In the genomic region with DNA sequence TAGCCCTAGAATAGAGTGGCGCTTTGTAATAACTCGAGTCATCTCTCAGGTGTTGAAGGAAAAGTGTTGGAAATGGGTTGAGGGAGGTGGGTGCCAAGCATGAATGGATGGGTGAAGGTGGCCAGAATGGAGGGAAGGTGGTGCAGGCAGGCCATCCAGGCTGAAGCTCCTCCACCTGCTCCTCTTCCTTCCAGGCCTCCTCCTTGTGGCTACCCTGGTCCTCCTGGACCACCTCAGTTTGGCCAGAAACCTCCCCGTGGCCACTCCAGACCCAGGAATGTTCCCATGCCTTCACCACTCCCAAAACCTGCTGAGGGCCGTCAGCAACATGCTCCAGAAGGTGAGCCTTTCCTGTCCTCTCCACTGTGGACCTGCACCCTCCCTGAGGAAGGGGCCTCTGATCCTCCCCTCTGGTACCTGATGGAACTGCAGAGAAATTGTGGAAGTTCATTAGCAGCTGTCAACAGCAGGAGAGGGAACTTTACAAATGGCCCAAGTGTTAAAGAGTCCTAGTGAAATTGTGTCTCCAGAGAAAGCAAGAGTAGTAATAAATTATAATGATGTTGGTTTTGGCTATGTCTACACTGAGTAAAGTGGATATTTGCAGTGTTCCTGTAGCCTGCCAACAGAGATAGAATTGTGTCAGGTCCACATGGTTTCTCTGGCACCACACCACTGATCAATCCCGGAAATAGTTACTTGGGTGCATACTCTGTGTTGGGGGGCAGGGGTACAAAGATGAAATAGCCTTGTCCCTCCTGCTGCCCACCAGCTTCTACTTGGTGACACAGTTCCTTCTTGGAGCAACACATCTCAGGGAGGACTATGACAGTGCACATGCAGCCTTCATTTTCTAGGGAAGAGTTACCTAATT, we compare ENCODE assay signal across 11 cellular contexts. TPM values are rescaled to one million over a fixed set of nuclear protein-coding genes. Genes with fewer than 3 reads are reported as not detected.
DNase-seq lines count a peak whose midpoint lies in the region; ATAC-seq, FAIRE-seq and TF ChIP-seq lines count a peak whose summit lies in the region.
"Had no signal": no experiment of that assay in that cellular context is flagged by ENCODE, and none has a peak within 500 bp of the region (broad histone marks: within the 10 kb centered on the region; RNA-seq: fewer than 3 reads in every experiment).

No MANE protein-coding gene starts in this region.

- H3K9me3 Mint-ChIP-seq in activated CD8-positive, alpha-beta memory T cell treated with anti-CD3 and anti-CD28 coated beads, Interleukin-2, amount 10 ng/mL, durations not matched to agents 7 days and 5 days (ENCODE audit: low read depth): no peaks in the 10 kb centered on the region

- no peak overlapping the region for H2AFZ ChIP-seq in H1 (ENCODE audit: low read length)

- H2AK5ac ChIP-seq in H1 (ENCODE audit: low read depth, low read length): no peak overlapping the region

- H3K23me2 ChIP-seq in H1 (ENCODE audit: low read depth, low read length): peaks cover 4% of the 10 kb centered on the region; the same call in 1 of the 2 replicates

- H4K20me1 ChIP-seq in H1 (replicated peaks in 1 of 2; ENCODE audit: control insufficient read depth in 1 of 2, insufficient read depth in 2 of 2, low read length in 2 of 2): no peaks in the 10 kb centered on the region

- H2BK12ac ChIP-seq in H1 (ENCODE audit: low read depth, low read length): no peak overlapping the region

- H2BK120ac ChIP-seq in H1 (replicated peaks; ENCODE audit: low read depth, low read length): no peak overlapping the region

- no peak for FAIRE-seq in H1 (lab: Jason Lieb, UNC)

- no peak overlapping the region for H4K5ac ChIP-seq in H1 (ENCODE audit: insufficient read length, low read depth, low read length)

- no peak overlapping the region for H3K14ac ChIP-seq in H1 (ENCODE audit: insufficient read length)

- CTCF ChIA-PET in activated CD8-positive, alpha-beta memory T cell treated with anti-CD3 and anti-CD28 coated beads, Interleukin-2, amount 10 ng/mL, durations not matched to agents 7 days and 5 days (lab: Charles Lee): interaction anchor here (1.1 to 7.9 kb wide), 6 partner anchors 14 to 353 kb away, joined by 3 to 128 read pairs (median 10); no protein-coding TSS in a partner anchor
- CTCF ChIA-PET in H1 (lab: Charles Lee; ENCODE audit: partially characterized antibody): interaction anchor here (0.5 to 13.1 kb wide), 18 partner anchors 8 to 725 kb away, joined by 3 to 277 read pairs (median 4); no protein-coding TSS in a partner anchor

- H3K9me3 ChIP-seq in H1 (ENCODE audit: insufficient read depth in 2 of 2, low read depth in 1 of 2, low read length in 1 of 2): peaks cover 4 to 7% of the 10 kb centered on the region in 2 experiments; a peak in 1 of 4 replicates

- H3K18ac ChIP-seq in H1 (ENCODE audit: extremely low read depth, low read length): no peak overlapping the region

- H3K4me1 Mint-ChIP-seq in activated CD8-positive, alpha-beta memory T cell treated with anti-CD3 and anti-CD28 coated beads, Interleukin-2, amount 10 ng/mL, durations not matched to agents 7 days and 5 days: peaks cover 19% of the 10 kb centered on the region

- peak overlapping the region; percentile 45 for H4K91ac ChIP-seq in H1 (replicated peaks; ENCODE audit: insufficient read length, low read length)

- H3K79me1 ChIP-seq in H1 (ENCODE audit: low read depth, low read length): no peaks in the 10 kb centered on the region

- no peak overlapping the region for H3K56ac ChIP-seq in H1 (replicated peaks; ENCODE audit: insufficient read length, low read depth, low read length)

- TF ChIP-seq EP300 in H1 (IDR thresholded peaks at IDR 0.05; ENCODE audit: borderline replicate concordance in 1 of 2, low read depth in 2 of 2, low read length in 2 of 2): no peak

- H3K4me3 Mint-ChIP-seq in activated CD8-positive, alpha-beta memory T cell treated with anti-CD3 and anti-CD28 coated beads, Interleukin-2, amount 10 ng/mL, durations not matched to agents 7 days and 5 days: peak overlapping the region; percentile 76

- DNase-seq in activated CD8-positive, alpha-beta memory T cell treated with anti-CD3 and anti-CD28 coated beads, Interleukin-2, amount 10 ng/mL, durations not matched to agents 7 days and 5 days: no peak
- no peak for DNase-seq in activated CD8-positive, alpha-beta memory T cell treated with anti-CD3 and anti-CD28 coated beads, Interleukin-2, amount 50 U/mL, for 48 hours
- DNase-seq in LNCaP clone FGC (ENCODE audit: low read depth) (peak; percentile 31), H1 (ENCODE audit: low read depth in 1 of 2, low spot score in 2 of 2) (no peak), retinal pigment epithelial cell (ENCODE audit: low read depth) (no peak)
- DNase-seq in stimulated activated CD4-positive, alpha-beta T cell treated with anti-CD3 and anti-CD28 coated beads, Interleukin-15, amount 100 ng/mL, for 24 hours: no peak
- DNase-seq: activated CD8-positive, alpha-beta memory T cell treated with anti-CD3 and anti-CD28 coated beads for 24 hours; NCI-H1694 treated with DMSO at 0.1 percent for 48 hours had no signal

- no peak for TF ChIP-seq POLR2A in H1 (IDR thresholded peaks at IDR 0.05; ENCODE audit: control extremely low read depth in 1 of 2, low read depth in 2 of 2, low read length in 2 of 2)

- H3K36me3 ChIP-seq in H1 (ENCODE audit: control insufficient read depth in 2 of 4, insufficient read depth in 4 of 4, low read length in 3 of 4): no peaks in the 10 kb centered on the region; a peak in 1 of 8 replicates

- no peak overlapping the region for H3K4me2 ChIP-seq in H1 (ENCODE audit: insufficient read depth in 1 of 2, low read depth in 2 of 2, low read length in 2 of 2)

- no peak overlapping the region for H3K27ac ChIP-seq in H1 (ENCODE audit: low read depth, low read length)
- H3K27ac ChIP-seq: C4-2B had no signal

- 94% methylated on average over 5 of the region's 5 CpGs; no CpG with 5 or more reads in 1 of the 2 experiments for WGBS in H1 (ENCODE audit: extremely low coverage in 1 of 2, insufficient coverage in 1 of 2, insufficient read length in 1 of 2, insufficient replicate concordance in 2 of 2, low coverage in 1 of 2, low lambda C conversion rate in 2 of 2, missing lambda C conversion rate in 1 of 2), 2 experiments

- TF ChIP-seq CTCF in LNCaP clone FGC (IDR thresholded peaks at IDR 0.05; ENCODE audit: control insufficient read depth, extremely low read depth, insufficient read depth) (no peak), H1 (IDR thresholded peaks at IDR 0.05; ENCODE audit: control extremely low read depth in 1 of 3, insufficient read depth in 1 of 3, low read depth in 1 of 3, low read length in 3 of 3) (peak in 2 of 3 experiments; percentile 4 to 31; a peak in 2 of 4 replicates), retinal pigment epithelial cell (conservative IDR thresholded peaks at IDR 0.05; ENCODE audit: low read depth, low read length) (peak; percentile 14)

- TF ChIP-seq RAD21 in H1 (IDR thresholded peaks at IDR 0.05 in 1 of 2, conservative IDR thresholded peaks at IDR 0.05 in 1 of 2; ENCODE audit: low read depth in 2 of 2, low read length in 2 of 2): no peak

- no peak overlapping the region for H2BK5ac ChIP-seq in H1 (ENCODE audit: low read depth, low read length)

- no peak overlapping the region for H2BK20ac ChIP-seq in H1 (ENCODE audit: low read length)

- no peak overlapping the region for H4K8ac ChIP-seq in H1 (ENCODE audit: extremely low read depth, insufficient read depth, low read length)

- POLR2A ChIA-PET in H1 (lab: Charles Lee; ENCODE audit: partially characterized antibody): no interaction called here

- peaks cover 0 to 10% (median 2%) of the 10 kb centered on the region in 4 experiments for H3K4me1 ChIP-seq in H1 (replicated peaks in 1 of 4; ENCODE audit: control insufficient read depth in 3 of 4, insufficient read depth in 4 of 4, low read length in 3 of 4)

- no peak overlapping the region for H3K4ac ChIP-seq in H1 (replicated peaks; ENCODE audit: insufficient read length, low read depth, low read length)

- H3K27me3 Mint-ChIP-seq in activated CD8-positive, alpha-beta memory T cell treated with anti-CD3 and anti-CD28 coated beads, Interleukin-2, amount 10 ng/mL, durations not matched to agents 7 days and 5 days: peaks cover 2% of the 10 kb centered on the region

- H3K27ac Mint-ChIP-seq in activated CD8-positive, alpha-beta memory T cell treated with anti-CD3 and anti-CD28 coated beads, Interleukin-2, amount 10 ng/mL, durations not matched to agents 7 days and 5 days: no peak overlapping the region

- H3K27me3 ChIP-seq in H1 (replicated peaks in 1 of 4; ENCODE audit: control insufficient read depth in 3 of 4, extremely low read depth in 1 of 4, insufficient read depth in 3 of 4, low read length in 3 of 4): peaks cover 0 to 3% (median 2%) of the 10 kb centered on the region in 4 experiments; a peak in 3 of 7 replicates

- H3K79me2 ChIP-seq in H1 (ENCODE audit: control insufficient read depth in 1 of 2, insufficient read depth in 2 of 2, low read length in 2 of 2): no peaks in the 10 kb centered on the region

- H3K4me3 ChIP-seq in LNCaP clone FGC (ENCODE audit: low read depth, low read length) (no peak overlapping the region), H1 (ENCODE audit: extremely low read depth in 1 of 4, insufficient read depth in 2 of 4, low read depth in 3 of 4, low read length in 4 of 4) (no peak overlapping the region), retinal pigment epithelial cell (ENCODE audit: low read length) (no peak overlapping the region)

- H2BK15ac ChIP-seq in H1 (ENCODE audit: low read length): no peak overlapping the region

- ATAC-seq in activated CD8-positive, alpha-beta memory T cell treated with anti-CD3 and anti-CD28 coated beads, Interleukin-2, amount 10 ng/mL, durations not matched to agents 7 days and 5 days: no peak
- ATAC-seq in GM18870 (IDR thresholded peaks at IDR 0.05; ENCODE audit: unreplicated experiment): no peak
- ATAC-seq in HG02970 (IDR thresholded peaks at IDR 0.05; ENCODE audit: low FRiP score, unreplicated experiment): no peak

- no peak overlapping the region for H3K23ac ChIP-seq in H1 (ENCODE audit: insufficient read length)

- no peak overlapping the region for H3K9ac ChIP-seq in H1 (replicated peaks in 1 of 4; ENCODE audit: extremely low read depth in 1 of 4, low read depth in 3 of 4, low read length in 3 of 4)

- peaks cover 11% of the 10 kb centered on the region for H3K36me3 Mint-ChIP-seq in activated CD8-positive, alpha-beta memory T cell treated with anti-CD3 and anti-CD28 coated beads, Interleukin-2, amount 10 ng/mL, durations not matched to agents 7 days and 5 days

RNA-seq across cellular contexts. Expression of a gene that starts 1.6 kb away (rescaled TPM):
- total RNA-seq in activated CD8-positive, alpha-beta memory T cell treated with anti-CD3 and anti-CD28 coated beads, Interleukin-2, amount 10 ng/mL, durations not matched to agents 7 days and 5 days: 1 to 10 TPM in 1 of 2 experiments, under 1 TPM in 1; 0.63 to 1.4 TPM
- 0.41 and 0.82 TPM in 2 replicates for total RNA-seq in H1 (2021; fragmentation: NEBNext Ultra II Directional; extraction: Animal tissue kit (Norgen Biotek cat#: 25700))
- polyA plus RNA-seq in H1 (2011; rRNA removed): 0.66 and 0.92 TPM in 2 replicates
- 0.45 TPM for polyA plus RNA-seq in H1 (2011; cell fraction: cytosol; rRNA removed)
- 1.9 TPM for polyA plus RNA-seq in H1 (2011; cell fraction: nucleus; rRNA removed)
- 0.29 to 1.0 TPM (median 0.51 TPM) in 4 replicates for polyA plus RNA-seq in H1 (2012, experiment 1 of 2)
- 0.42 TPM for polyA plus RNA-seq in H1 (2012, experiment 2 of 2)
- polyA plus RNA-seq in H1 (2013, experiment 1 of 2): 0.49 TPM
- 0.48 TPM for polyA plus RNA-seq in H1 (2013, experiment 2 of 2)
- 0.15 and 0.16 TPM in 2 replicates for polyA minus RNA-seq in H1 (2011; rRNA and poly(A)+ RNA removed)
- not detected for polyA minus RNA-seq in H1 (2011; cell fraction: cytosol; rRNA and poly(A)+ RNA removed)
- 0.90 TPM for polyA minus RNA-seq in H1 (2011; cell fraction: nucleus; rRNA and poly(A)+ RNA removed)
